ENCODE assay signal across 14 cellular contexts in genomic region chr16:54466233-54466632, GRCh38.
DNase-seq lines count a peak whose midpoint lies in the region; ATAC-seq, FAIRE-seq and TF ChIP-seq lines count a peak whose summit lies in the region.
"Had no signal": no experiment of that assay in that cellular context is flagged by ENCODE, and none has a peak within 500 bp of the region (broad histone marks: within the 10 kb centered on the region; RNA-seq: fewer than 3 reads in every experiment).

No MANE protein-coding gene starts in this region.

- H3K36me3 ChIP-seq in right atrium auricular region: no peaks in the 10 kb centered on the region
- no peaks in the 10 kb centered on the region for H3K36me3 ChIP-seq in K562 (ENCODE audit: control insufficient read depth, insufficient read depth, low read length)
- H3K36me3 ChIP-seq: Peyer's patch, SJCRH30 had no signal

- no peaks in the 10 kb centered on the region for H4K20me1 ChIP-seq in K562 (replicated peaks; ENCODE audit: control insufficient read depth, insufficient read depth, low read length)

- TF ChIP-seq POLR2A in K562 (conservative IDR thresholded peaks at IDR 0.05): no peak

- no peaks in the 10 kb centered on the region for H3K9me1 ChIP-seq in K562 (ENCODE audit: control insufficient read depth, insufficient read depth, low read length)

- no peaks in the 10 kb centered on the region for H3K79me2 ChIP-seq in K562 (ENCODE audit: control insufficient read depth, insufficient read depth, low read length)

- no peak overlapping the region for H3K4me2 ChIP-seq in K562 (ENCODE audit: insufficient read depth, low read length)

- 0% methylated on average over 3 of the region's 3 CpGs for WGBS in K562 (ENCODE audit: insufficient coverage, low coverage, missing lambda C conversion rate)

- POLR2A ChIA-PET in K562 (lab: Yijun Ruan, JAX) (no interaction called here), GM10248 (lab: Yijun Ruan, JAX) (no interaction called here)

- H2AFZ ChIP-seq in K562 (ENCODE audit: low read depth, low read length): no peak overlapping the region

- H3K9ac ChIP-seq in K562 (ENCODE audit: insufficient read depth in 1 of 2, low read depth in 2 of 2, low read length in 2 of 2): no peak overlapping the region

- H3K9me3 ChIP-seq in right atrium auricular region (peaks cover 9 to 22% of the 10 kb centered on the region in 2 donors), K562 (replicated peaks; ENCODE audit: control insufficient read depth, insufficient read depth, low read depth, low read length) (no peaks in the 10 kb centered on the region)

- H3K27me3 ChIP-seq in right atrium auricular region: no peaks in the 10 kb centered on the region
- H3K27me3 ChIP-seq in K562 (ENCODE audit: control insufficient read depth in 2 of 2, insufficient read depth in 2 of 2, low read length in 2 of 2): no peaks in the 10 kb centered on the region
- H3K27me3 ChIP-seq: Peyer's patch, SJCRH30 had no signal

- H3K27ac ChIP-seq in right atrium auricular region (no peak overlapping the region), K562 (ENCODE audit: extremely low read depth, low read depth, low read length) (no peak overlapping the region)
- H3K27ac ChIP-seq: Peyer's patch, SJCRH30 had no signal

- H3K4me3 ChIP-seq in right atrium auricular region (no peak overlapping the region), K562 (no peak overlapping the region)
- H3K4me3 ChIP-seq: Peyer's patch, SJCRH30 had no signal

- DNase-seq in Right ventricle myocardium superior (no peak), right atrium auricular region (ENCODE audit: low spot score) (no peak), NCI-H1417 treated with DMSO at 0.1 percent for 48 hours (lab: John Stamatoyannopoulos, UW) (peak; percentile 76), NCI-H510A (lab: John Stamatoyannopoulos, UW) (peak; percentile 50), K562 (ENCODE audit: extremely low read depth in 1 of 4, low spot score in 3 of 4) (no peak), GM10248 (ENCODE audit: extremely low spot score) (no peak), putamen (ENCODE audit: low spot score) (no peak)
- DNase-seq: Calu3, GOT3, NCI-H1048, NCI-H82, Peyer's patch, SJCRH30 had no signal

- in situ Hi-C loops in K562 (cut with MboI): no loop called here

- no TSS peak for BruUV-seq in K562 (replicated peaks; lab: Mats Ljungman, UMichigan)

- ATAC-seq in Right ventricle myocardium superior (ENCODE audit: poor library complexity) (peak; percentile 36), K562 (no peak)

- TF ChIP-seq RAD21 in K562 (CRISPR knock-in tag; conservative IDR thresholded peaks at IDR 0.05 in 1 of 2, IDR thresholded peaks at IDR 0.05 in 1 of 2): no peak

- CTCF ChIA-PET in K562 (lab: Yijun Ruan, JAX; ENCODE audit: low intra/inter-chr PET ratio): no interaction called here
- CTCF ChIA-PET in GM10248 (lab: Yijun Ruan, JAX): interaction anchor here (1.2 kb wide), 1 partner anchor 12 kb away, joined by 3 read pairs; no protein-coding TSS in a partner anchor

- intact Hi-C loops in Right ventricle myocardium superior (cut with DNase I): no loop called here
- intact Hi-C loops in K562 (cut with micrococcal nuclease): no loop called here

- TF ChIP-seq CTCF in right atrium auricular region (IDR thresholded peaks at IDR 0.05) (no peak), K562 (IDR thresholded peaks at IDR 0.05 in 2 of 3, conservative IDR thresholded peaks at IDR 0.05 in 1 of 3; ENCODE audit: insufficient read depth in 2 of 3, low read depth in 1 of 3, low read length in 3 of 3) (no peak), GM10248 (IDR thresholded peaks at IDR 0.05; ENCODE audit: control extremely low read depth, extremely low read depth, low read depth, missing control alignments) (no peak)

- TF ChIP-seq EP300 in K562 (IDR thresholded peaks at IDR 0.05; ENCODE audit: low read length): no peak

- H3K4me1 ChIP-seq in right atrium auricular region (no peaks in the 10 kb centered on the region), K562 (replicated peaks in 1 of 2; ENCODE audit: control insufficient read depth in 2 of 2, insufficient read depth in 2 of 2, low read length in 2 of 2) (no peaks in the 10 kb centered on the region)
- H3K4me1 ChIP-seq: Peyer's patch, SJCRH30 had no signal

- FAIRE-seq in K562 (lab: Jason Lieb, UNC): no peak
- FAIRE-seq: HTR-8/SVneo had no signal

TF ChIP-seq in K562, 482 proteins besides CTCF, POLR2A, EP300 and RAD21:
- no peak for TF ChIP-seq CCAR2 (IDR thresholded peaks at IDR 0.05; ENCODE audit: low read depth, low read length)
- peak; percentile 25 for TF ChIP-seq RBM25 (IDR thresholded peaks at IDR 0.05; ENCODE audit: low read depth, low read length, severe bottlenecking)

Comparison
In these comparisons a context has a peak if more than half of its experiments do, and no peak if none do; other contexts are left out.
1. DNase-seq: peak in NCI-H1417 treated with DMSO at 0.1 percent for 48 hours (single experiment) and NCI-H510A (single experiment); none in Right ventricle myocardium superior (single experiment), right atrium auricular region (single experiment), K562 (0 of 4), GM10248 (single experiment) and putamen (single experiment).